2 cellular contexts compared by ENCODE assay signal in the genomic region with DNA sequence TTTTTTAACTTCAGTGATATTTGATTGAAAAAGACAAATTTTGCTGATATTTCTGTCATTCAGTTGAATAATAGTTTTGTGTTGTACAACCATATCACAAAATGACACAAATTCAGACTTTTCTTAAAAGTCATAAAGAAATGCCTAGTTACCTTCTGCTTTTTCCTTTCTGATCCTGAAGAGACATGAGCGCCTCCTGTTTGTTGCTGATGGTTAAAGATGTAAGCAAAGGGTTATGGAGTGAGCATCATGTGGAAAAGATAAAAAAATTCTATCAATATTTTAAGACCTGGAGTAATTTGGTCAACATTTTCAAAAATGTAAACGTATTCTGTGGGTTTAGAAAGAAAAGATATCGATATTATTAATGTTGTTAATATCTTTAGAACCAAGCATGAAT.
TF ChIP-seq lines count a peak whose summit lies in the region.

No MANE protein-coding gene starts in this region.

TF ChIP-seq in WTC11, 78 proteins besides CTCF, POLR2A, EP300 and RAD21 (continued from another document):
- TF ChIP-seq, protein P1, sequence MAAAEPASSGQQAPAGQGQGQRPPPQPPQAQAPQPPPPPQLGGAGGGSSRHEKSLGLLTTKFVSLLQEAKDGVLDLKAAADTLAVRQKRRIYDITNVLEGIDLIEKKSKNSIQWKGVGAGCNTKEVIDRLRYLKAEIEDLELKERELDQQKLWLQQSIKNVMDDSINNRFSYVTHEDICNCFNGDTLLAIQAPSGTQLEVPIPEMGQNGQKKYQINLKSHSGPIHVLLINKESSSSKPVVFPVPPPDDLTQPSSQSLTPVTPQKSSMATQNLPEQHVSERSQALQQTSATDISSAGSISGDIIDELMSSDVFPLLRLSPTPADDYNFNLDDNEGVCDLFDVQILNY (CRISPR knock-in tag; IDR thresholded peaks at IDR 0.05): no peak
- TF ChIP-seq, protein P2, sequence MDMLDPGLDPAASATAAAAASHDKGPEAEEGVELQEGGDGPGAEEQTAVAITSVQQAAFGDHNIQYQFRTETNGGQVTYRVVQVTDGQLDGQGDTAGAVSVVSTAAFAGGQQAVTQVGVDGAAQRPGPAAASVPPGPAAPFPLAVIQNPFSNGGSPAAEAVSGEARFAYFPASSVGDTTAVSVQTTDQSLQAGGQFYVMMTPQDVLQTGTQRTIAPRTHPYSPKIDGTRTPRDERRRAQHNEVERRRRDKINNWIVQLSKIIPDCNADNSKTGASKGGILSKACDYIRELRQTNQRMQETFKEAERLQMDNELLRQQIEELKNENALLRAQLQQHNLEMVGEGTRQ (CRISPR knock-in tag; IDR thresholded peaks at IDR 0.05): no peak
- TF ChIP-seq ZNF263 (CRISPR knock-in tag; IDR thresholded peaks at IDR 0.05; ENCODE audit: low read depth) (no peak), ZNF317 (CRISPR knock-in tag; IDR thresholded peaks at IDR 0.05; ENCODE audit: borderline replicate concordance, low read depth) (no peak), TEAD4 (CRISPR knock-in tag; IDR thresholded peaks at IDR 0.05) (no peak)
- TF ChIP-seq, protein P3, sequence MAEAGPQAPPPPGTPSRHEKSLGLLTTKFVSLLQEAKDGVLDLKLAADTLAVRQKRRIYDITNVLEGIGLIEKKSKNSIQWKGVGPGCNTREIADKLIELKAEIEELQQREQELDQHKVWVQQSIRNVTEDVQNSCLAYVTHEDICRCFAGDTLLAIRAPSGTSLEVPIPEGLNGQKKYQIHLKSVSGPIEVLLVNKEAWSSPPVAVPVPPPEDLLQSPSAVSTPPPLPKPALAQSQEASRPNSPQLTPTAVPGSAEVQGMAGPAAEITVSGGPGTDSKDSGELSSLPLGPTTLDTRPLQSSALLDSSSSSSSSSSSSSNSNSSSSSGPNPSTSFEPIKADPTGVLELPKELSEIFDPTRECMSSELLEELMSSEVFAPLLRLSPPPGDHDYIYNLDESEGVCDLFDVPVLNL (CRISPR knock-in tag; IDR thresholded peaks at IDR 0.05; ENCODE audit: borderline replicate concordance, low read depth): no peak
TF ChIP-seq in WTC11: peak in this region for 0.

TF ChIP-seq in HepG2, 621 proteins besides CTCF, POLR2A, EP300 and RAD21 (continued from another document):
- TF ChIP-seq, protein P4, sequence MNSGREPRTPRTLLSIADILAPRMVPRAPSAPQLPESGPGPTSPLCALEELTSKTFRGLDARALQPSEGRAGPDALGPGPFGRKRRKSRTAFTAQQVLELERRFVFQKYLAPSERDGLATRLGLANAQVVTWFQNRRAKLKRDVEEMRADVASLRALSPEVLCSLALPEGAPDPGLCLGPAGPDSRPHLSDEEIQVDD (CRISPR knock-in tag; IDR thresholded peaks at IDR 0.05; ENCODE audit: borderline replicate concordance): no peak
- TF ChIP-seq RFX5 (IDR thresholded peaks at IDR 0.05; ENCODE audit: low read depth, low read length) (no peak), SETDB1 (CRISPR knock-in tag; IDR thresholded peaks at IDR 0.05; ENCODE audit: borderline replicate concordance) (no peak), NFE2L2 (IDR thresholded peaks at IDR 0.05; ENCODE audit: low read length) (no peak), NONO (IDR thresholded peaks at IDR 0.05) (no peak), NONO (CRISPR knock-in tag; conservative IDR thresholded peaks at IDR 0.05) (no peak), ISX (CRISPR knock-in tag; conservative IDR thresholded peaks at IDR 0.05) (no peak), REXO4 (CRISPR knock-in tag; IDR thresholded peaks at IDR 0.05; ENCODE audit: borderline replicate concordance) (no peak), GTF3A (CRISPR knock-in tag; conservative IDR thresholded peaks at IDR 0.05) (no peak), XRCC5 (optimal IDR thresholded peaks at IDR 0.05; ENCODE audit: low read length) (no peak)
- TF ChIP-seq, protein P5, sequence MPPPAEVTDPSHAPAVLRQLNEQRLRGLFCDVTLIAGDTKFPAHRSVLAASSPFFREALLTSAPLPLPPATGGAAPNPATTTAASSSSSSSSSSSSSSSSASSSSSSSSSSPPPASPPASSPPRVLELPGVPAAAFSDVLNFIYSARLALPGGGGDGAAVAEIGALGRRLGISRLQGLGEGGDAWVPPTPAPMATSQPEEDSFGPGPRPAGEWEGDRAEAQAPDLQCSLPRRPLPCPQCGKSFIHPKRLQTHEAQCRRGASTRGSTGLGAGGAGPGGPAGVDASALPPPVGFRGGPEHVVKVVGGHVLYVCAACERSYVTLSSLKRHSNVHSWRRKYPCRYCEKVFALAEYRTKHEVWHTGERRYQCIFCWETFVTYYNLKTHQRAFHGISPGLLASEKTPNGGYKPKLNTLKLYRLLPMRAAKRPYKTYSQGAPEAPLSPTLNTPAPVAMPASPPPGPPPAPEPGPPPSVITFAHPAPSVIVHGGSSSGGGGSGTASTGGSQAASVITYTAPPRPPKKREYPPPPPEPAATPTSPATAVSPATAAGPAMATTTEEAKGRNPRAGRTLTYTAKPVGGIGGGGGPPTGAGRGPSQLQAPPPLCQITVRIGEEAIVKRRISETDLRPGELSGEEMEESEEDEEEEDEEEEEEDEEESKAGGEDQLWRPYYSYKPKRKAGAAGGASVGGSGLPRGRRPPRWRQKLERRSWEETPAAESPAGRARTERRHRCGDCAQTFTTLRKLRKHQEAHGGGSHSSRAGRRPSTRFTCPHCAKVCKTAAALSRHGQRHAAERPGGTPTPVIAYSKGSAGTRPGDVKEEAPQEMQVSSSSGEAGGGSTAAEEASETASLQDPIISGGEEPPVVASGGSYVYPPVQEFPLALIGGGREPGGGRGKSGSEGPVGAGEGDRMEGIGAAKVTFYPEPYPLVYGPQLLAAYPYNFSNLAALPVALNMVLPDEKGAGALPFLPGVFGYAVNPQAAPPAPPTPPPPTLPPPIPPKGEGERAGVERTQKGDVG (CRISPR knock-in tag; IDR thresholded peaks at IDR 0.05; ENCODE audit: borderline replicate concordance): no peak
- TF ChIP-seq, protein P6, sequence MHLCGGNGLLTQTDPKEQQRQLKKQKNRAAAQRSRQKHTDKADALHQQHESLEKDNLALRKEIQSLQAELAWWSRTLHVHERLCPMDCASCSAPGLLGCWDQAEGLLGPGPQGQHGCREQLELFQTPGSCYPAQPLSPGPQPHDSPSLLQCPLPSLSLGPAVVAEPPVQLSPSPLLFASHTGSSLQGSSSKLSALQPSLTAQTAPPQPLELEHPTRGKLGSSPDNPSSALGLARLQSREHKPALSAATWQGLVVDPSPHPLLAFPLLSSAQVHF (CRISPR knock-in tag; IDR thresholded peaks at IDR 0.05): no peak
